In the genomic region with DNA sequence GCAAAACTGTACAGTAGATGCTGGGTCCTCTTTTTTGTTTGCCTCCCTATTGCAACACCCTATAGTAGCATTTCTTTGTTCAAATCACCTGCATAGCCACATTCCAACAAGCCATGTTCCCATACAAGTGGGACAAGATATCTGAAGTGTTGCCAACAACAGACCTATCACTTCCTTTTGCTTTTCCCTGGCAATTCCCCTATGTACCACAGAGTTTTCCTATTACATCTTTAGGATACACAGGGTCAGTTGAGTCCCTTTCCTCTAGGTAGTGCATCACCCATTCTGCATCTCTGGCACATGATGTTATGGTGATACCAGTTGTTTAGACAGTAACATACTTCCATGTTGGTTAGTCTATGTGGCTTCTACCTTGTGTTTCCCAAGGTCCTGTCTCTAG, we compare ENCODE assay signal across 7 cellular contexts.
"Had no signal": no experiment of that assay in that cellular context is flagged by ENCODE, and none has a peak within 500 bp of the region (broad histone marks: within the 10 kb centered on the region; RNA-seq: fewer than 3 reads in every experiment).

No MANE protein-coding gene starts in this region.

- DNase-seq: GM23248, GOT3, H9, HCEC 1CT, IMR-90 had no signal

- H3K27ac ChIP-seq: GM23248 had no signal

- H2AFZ ChIP-seq: GM23248 had no signal

- FAIRE-seq: H54, K562 had no signal

- H3K9ac ChIP-seq: GM23248 had no signal

- H3K4me3 ChIP-seq: GM23248, K562 had no signal
